11 cellular contexts compared by ENCODE assay signal in the genomic region with DNA sequence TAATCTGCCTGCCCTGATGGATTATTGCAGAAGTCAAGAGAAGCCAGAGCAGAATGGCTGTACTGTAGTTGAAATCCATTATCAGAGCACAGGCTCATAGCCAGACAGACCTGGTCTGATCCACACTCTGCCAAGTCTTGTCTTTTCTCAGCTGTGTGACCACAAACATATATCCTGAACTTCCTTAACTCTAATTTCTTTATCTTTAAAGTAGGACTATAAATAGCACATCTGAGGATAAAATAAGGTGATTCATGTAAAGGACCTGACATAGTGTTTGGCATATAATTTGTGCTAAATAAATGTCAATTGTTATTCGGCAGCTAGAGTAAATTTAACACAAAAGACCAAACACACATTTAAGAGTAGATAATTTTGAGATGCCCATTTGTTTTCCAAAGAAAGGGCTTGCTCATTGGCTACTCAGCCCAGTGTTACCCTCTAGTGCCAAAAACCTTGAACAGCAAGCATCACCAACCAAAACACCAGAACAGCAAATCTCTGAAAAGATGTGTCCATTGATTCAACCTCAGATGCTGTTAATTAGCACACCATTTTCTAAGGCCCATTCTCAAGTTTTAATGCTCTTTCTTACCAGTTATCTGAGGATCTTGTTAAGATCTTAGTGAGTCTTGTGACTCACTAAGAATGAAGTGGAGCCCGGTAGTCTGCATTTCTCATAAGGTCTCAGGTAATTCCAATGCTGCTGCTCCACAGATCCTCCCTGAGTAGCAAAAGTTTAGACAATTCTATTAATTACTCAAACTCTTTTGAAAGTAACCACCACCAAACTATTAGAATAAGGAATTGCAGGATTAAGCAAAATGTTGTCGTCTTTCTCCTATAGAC.
DNase-seq lines count a peak whose midpoint lies in the region; ATAC-seq, FAIRE-seq and TF ChIP-seq lines count a peak whose summit lies in the region.
"Had no signal": no experiment of that assay in that cellular context is flagged by ENCODE, and none has a peak within 500 bp of the region (broad histone marks: within the 10 kb centered on the region; RNA-seq: fewer than 3 reads in every experiment).

No MANE protein-coding gene starts in this region.

- CTCF ChIA-PET in T-cell (lab: Charles Lee) = no interaction called here

- no peaks in the 10 kb centered on the region for H3K36me3 ChIP-seq in RWPE2 (ENCODE audit: low read depth)

- POLR2A ChIA-PET in T-cell (lab: Charles Lee) = no interaction called here

- TF ChIP-seq CTCF in 22Rv1 (IDR thresholded peaks at IDR 0.05) = peak; percentile 36
- TF ChIP-seq CTCF in GM13976 (IDR thresholded peaks at IDR 0.05; ENCODE audit: borderline replicate concordance, control extremely low read depth, extremely low read depth, insufficient read depth, missing control alignments) = no peak
- peak; percentile 68 for TF ChIP-seq CTCF in RWPE2 (IDR thresholded peaks at IDR 0.05; ENCODE audit: poor library complexity, severe bottlenecking)

- H3K9me3 ChIP-seq in RWPE2 (ENCODE audit: severe bottlenecking) = no peaks in the 10 kb centered on the region

- H3K4me3 Mint-ChIP-seq in T-cell = no peak overlapping the region
- H3K4me3 Mint-ChIP-seq in stimulated activated memory B cell treated with anti-CD40 and anti-IgM and Interleukin-4, amounts not matched to agents 10 μg/mL and 1 μg/mL and 100 μg/mL, for 72 hours = no peak overlapping the region
- H3K4me3 Mint-ChIP-seq: immature natural killer cell had no signal

- in situ Hi-C loops in GM13976 (cut with MboI; ENCODE audit: low sequenced_read_pairs, unreplicated experiment) = no loop called here

- ATAC-seq in RWPE2 (ENCODE audit: low read depth) = peak; percentile 48; the same call in 1 of the 3 replicates
- no peak for ATAC-seq in T-cell (replicated peaks in 1 of 4)
- ATAC-seq in stimulated activated memory B cell treated with anti-CD40 and anti-IgM and Interleukin-4, amounts not matched to agents 10 μg/mL and 1 μg/mL and 100 μg/mL, for 72 hours = no peak

- peak; percentile 5 for DNase-seq in GM13976 (ENCODE audit: low spot score)
- no peak for DNase-seq in RWPE2 (ENCODE audit: low spot score)
- peak; percentile 1 to 14 for DNase-seq in frontal cortex (ENCODE audit: low spot score in 2 of 2)
- DNase-seq in activated CD8-positive, alpha-beta memory T cell treated with anti-CD3 and anti-CD28 coated beads for 24 hours = no peak
- DNase-seq in T-cell = no peak
- DNase-seq in NCI-H2171 treated with DMSO at 0.1 percent for 48 hours (lab: John Stamatoyannopoulos, UW) = no peak
- DNase-seq: immature natural killer cell; NCI-H2107; stimulated activated CD4-positive, alpha-beta T cell treated with anti-CD3 and anti-CD28 coated beads, Interleukin-2, amount 100 ng/mL, for 24 hours had no signal

- H3K4me1 ChIP-seq in RWPE2 (ENCODE audit: insufficient read depth, poor library complexity, severe bottlenecking) = no peaks in the 10 kb centered on the region

- H3K27me3 ChIP-seq in RWPE2 (ENCODE audit: insufficient read depth, poor library complexity, severe bottlenecking) = no peaks in the 10 kb centered on the region

- H3K9me3 Mint-ChIP-seq in T-cell = peaks cover 0 to 6% (median 3%) of the 10 kb centered on the region in 3 donors
- peaks cover 2% of the 10 kb centered on the region for H3K9me3 Mint-ChIP-seq in stimulated activated memory B cell treated with anti-CD40 and anti-IgM and Interleukin-4, amounts not matched to agents 10 μg/mL and 1 μg/mL and 100 μg/mL, for 72 hours

- peak; percentile 70 for FAIRE-seq in frontal cortex (lab: Jason Lieb, UNC)

- no peaks in the 10 kb centered on the region for H3K27me3 Mint-ChIP-seq in T-cell
- no peaks in the 10 kb centered on the region for H3K27me3 Mint-ChIP-seq in stimulated activated memory B cell treated with anti-CD40 and anti-IgM and Interleukin-4, amounts not matched to agents 10 μg/mL and 1 μg/mL and 100 μg/mL, for 72 hours

- H3K27ac ChIP-seq in 22Rv1 (no peak overlapping the region), RWPE2 (ENCODE audit: poor library complexity, severe bottlenecking) (no peak overlapping the region)

- H3K4me3 ChIP-seq in RWPE2 (ENCODE audit: severe bottlenecking) = no peak overlapping the region

- no peak overlapping the region for H3K27ac Mint-ChIP-seq in T-cell
- no peak overlapping the region for H3K27ac Mint-ChIP-seq in stimulated activated memory B cell treated with anti-CD40 and anti-IgM and Interleukin-4, amounts not matched to agents 10 μg/mL and 1 μg/mL and 100 μg/mL, for 72 hours
- H3K27ac Mint-ChIP-seq: immature natural killer cell had no signal

- no peaks in the 10 kb centered on the region for H3K36me3 Mint-ChIP-seq in T-cell
- H3K36me3 Mint-ChIP-seq in stimulated activated memory B cell treated with anti-CD40 and anti-IgM and Interleukin-4, amounts not matched to agents 10 μg/mL and 1 μg/mL and 100 μg/mL, for 72 hours = no peaks in the 10 kb centered on the region
- H3K36me3 Mint-ChIP-seq: immature natural killer cell had no signal

- no peaks in the 10 kb centered on the region for H3K4me1 Mint-ChIP-seq in T-cell
- no peaks in the 10 kb centered on the region for H3K4me1 Mint-ChIP-seq in stimulated activated memory B cell treated with anti-CD40 and anti-IgM and Interleukin-4, amounts not matched to agents 10 μg/mL and 1 μg/mL and 100 μg/mL, for 72 hours
- H3K4me1 Mint-ChIP-seq: immature natural killer cell had no signal

Comparison
In these comparisons a context has a peak if more than half of its experiments do, and no peak if none do; other contexts are left out.
1. DNase-seq: peak in GM13976 (single experiment) and frontal cortex (2 of 2); none in RWPE2 (single experiment), activated CD8-positive, alpha-beta memory T cell treated with anti-CD3 and anti-CD28 coated beads for 24 hours (single experiment), T-cell (0 of 34) and NCI-H2171 treated with DMSO at 0.1 percent for 48 hours (single experiment).